In the genomic region with DNA sequence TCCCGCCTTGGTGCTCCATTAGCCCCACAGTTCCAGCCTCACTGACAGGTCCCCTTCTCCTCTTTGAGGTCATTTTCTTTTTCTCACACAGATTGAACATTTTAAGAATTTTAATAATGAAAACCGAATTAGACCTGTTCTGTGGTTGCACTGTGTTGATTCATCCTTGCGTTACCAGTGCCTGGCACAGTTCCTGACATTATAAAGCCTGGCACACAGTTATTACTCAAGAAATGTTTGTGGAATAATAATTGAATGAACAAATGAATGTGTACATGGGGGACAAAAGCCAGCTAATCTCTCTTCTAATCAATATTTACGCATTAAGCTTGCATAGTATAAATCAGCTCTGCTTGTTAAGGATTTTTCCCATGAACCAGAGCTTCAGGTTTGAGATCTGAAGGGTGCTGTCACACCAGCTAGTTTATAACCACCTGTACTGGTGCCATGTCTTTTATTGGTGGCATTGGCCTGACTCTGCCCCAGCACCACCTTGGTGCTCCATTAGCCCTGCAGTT, we compare ENCODE assay signal across 23 cellular contexts.
A peak's percentile ranks its signal among the peaks of the same experiment; 100 is the strongest.
DNase-seq lines count a peak whose midpoint lies in the region; ATAC-seq, FAIRE-seq and TF ChIP-seq lines count a peak whose summit lies in the region.
"Had no signal": no experiment of that assay in that cellular context is flagged by ENCODE, and none has a peak within 500 bp of the region (broad histone marks: within the 10 kb centered on the region; RNA-seq: fewer than 3 reads in every experiment).

No MANE protein-coding gene starts in this region.

- WGBS in SK-N-SH (ENCODE audit: low lambda C conversion rate) = 15% methylated on average over 4 of the region's 4 CpGs

- POLR2A ChIA-PET in SK-N-SH (lab: Yijun Ruan, JAX) = no interaction called here

- no peaks in the 10 kb centered on the region for H3K9me3 ChIP-seq in SK-N-SH
- H3K9me3 ChIP-seq: BLaER1, Caco-2 had no signal

- no peak for TF ChIP-seq RAD21 in SK-N-SH (IDR thresholded peaks at IDR 0.05; ENCODE audit: low read length)

- H3K27me3 ChIP-seq in SK-N-SH (ENCODE audit: insufficient read depth) = no peaks in the 10 kb centered on the region
- H3K27me3 ChIP-seq: BLaER1 had no signal

- no peak for TF ChIP-seq EP300 in SK-N-SH (IDR thresholded peaks at IDR 0.05; ENCODE audit: borderline replicate concordance in 1 of 2, low read depth in 1 of 2, low read length in 1 of 2)

- no peak for ATAC-seq in SK-N-SH treated with all-trans-retinoic acid at 6 μM for 48 hours
- ATAC-seq: CD8-positive, alpha-beta T cell; GM12878 had no signal

- H4K20me1 ChIP-seq in SK-N-SH (ENCODE audit: insufficient read depth) = no peaks in the 10 kb centered on the region
- H4K20me1 ChIP-seq: BLaER1 had no signal

- no peak overlapping the region for H2AFZ ChIP-seq in SK-N-SH (ENCODE audit: low read depth)
- H2AFZ ChIP-seq: GM23248 had no signal

- no peaks in the 10 kb centered on the region for H3K9me2 ChIP-seq in SK-N-SH

- TF ChIP-seq CTCF in SK-N-SH (IDR thresholded peaks at IDR 0.05) (no peak), D721Med (IDR thresholded peaks at IDR 0.05; ENCODE audit: insufficient read depth, missing control alignments) (no peak), VCaP (conservative IDR thresholded peaks at IDR 0.05) (no peak), epithelial cell of esophagus (IDR thresholded peaks at IDR 0.05; ENCODE audit: insufficient read depth, low read depth, low read length, missing control alignments) (no peak)

- DNase-seq in SK-N-SH (no peak), D721Med (ENCODE audit: insufficient read length, low spot score) (no peak), epithelial cell of esophagus (ENCODE audit: low read depth) (peak; percentile 13), DMS53 (lab: John Stamatoyannopoulos, UW) (no peak), DMS79 (lab: John Stamatoyannopoulos, UW) (no peak)
- DNase-seq in stimulated activated CD4-positive, alpha-beta T cell treated with anti-CD3 and anti-CD28 coated beads, Interleukin-2, amount 100 ng/mL, for 24 hours = no peak
- DNase-seq: Caco-2; CD4-positive, CD25-positive, alpha-beta regulatory T cell; CD8-positive, alpha-beta T cell; EL; GDM1; GM23248; H7; HCEC 1CT had no signal

- peak; percentile 44 for FAIRE-seq in D721Med (lab: Jason Lieb, UNC)
- FAIRE-seq: A204.1, GM12878, GM19239, H1 had no signal

- no peak overlapping the region for H3K4me3 ChIP-seq in SK-N-SH (ENCODE audit: low read depth in 2 of 2, low read length in 1 of 2)
- H3K4me3 ChIP-seq in epithelial cell of esophagus (ENCODE audit: low read length) = no peak overlapping the region
- H3K4me3 ChIP-seq: BLaER1, GM12878, GM23248 had no signal

- no peak overlapping the region for H3K9ac ChIP-seq in SK-N-SH
- H3K9ac ChIP-seq: BLaER1, GM23248 had no signal

- H3K36me3 ChIP-seq in SK-N-SH (replicated peaks in 1 of 2; ENCODE audit: control insufficient read depth in 1 of 2, insufficient read depth in 2 of 2, low read length in 1 of 2) = peaks cover 0 to under 1% of the 10 kb centered on the region in 2 experiments
- H3K36me3 ChIP-seq: BLaER1 had no signal

- H3F3A ChIP-seq in SK-N-SH (replicated peaks; ENCODE audit: insufficient read depth) = no peaks in the 10 kb centered on the region

- no peak overlapping the region for H3K4me2 ChIP-seq in SK-N-SH
- H3K4me2 ChIP-seq: BLaER1 had no signal

- H3K27ac ChIP-seq in SK-N-SH (ENCODE audit: low read depth in 2 of 2, low read length in 1 of 2) (no peak overlapping the region; a peak in 1 of 4 replicates), VCaP (peak overlapping the region; percentile 15)
- H3K27ac ChIP-seq: 22Rv1, BLaER1, C4-2B, GM23248 had no signal

- no peaks in the 10 kb centered on the region for H3K79me2 ChIP-seq in SK-N-SH (ENCODE audit: insufficient read depth)

- H3K4me1 ChIP-seq in SK-N-SH (ENCODE audit: control insufficient read depth in 1 of 2, insufficient read depth in 2 of 2, low read depth in 1 of 2, low read length in 1 of 2) = peaks cover 0 to 3% of the 10 kb centered on the region in 2 experiments; a peak in 1 of 4 replicates
- H3K4me1 ChIP-seq: BLaER1, Caco-2 had no signal

- CTCF ChIA-PET in SK-N-SH (lab: Yijun Ruan, JAX) = interaction anchor here (0.9 to 2.1 kb wide), 5 partner anchors 11 to 78 kb away, joined by 3 to 7 read pairs (median 3); no protein-coding TSS in a partner anchor

TF ChIP-seq in SK-N-SH treated with all-trans-retinoic acid at 6 μM for 48 hours, 23 proteins besides CTCF, POLR2A, EP300 and RAD21:
- TF ChIP-seq ISL1 (CRISPR knock-in tag; IDR thresholded peaks at IDR 0.05) (peak; percentile 24; the same call in 1 of the 2 replicates), OSR1 (CRISPR knock-in tag; IDR thresholded peaks at IDR 0.05) (no peak)

TF ChIP-seq in SK-N-SH, 30 proteins besides CTCF, POLR2A, EP300 and RAD21:
- TF ChIP-seq, protein P1, sequence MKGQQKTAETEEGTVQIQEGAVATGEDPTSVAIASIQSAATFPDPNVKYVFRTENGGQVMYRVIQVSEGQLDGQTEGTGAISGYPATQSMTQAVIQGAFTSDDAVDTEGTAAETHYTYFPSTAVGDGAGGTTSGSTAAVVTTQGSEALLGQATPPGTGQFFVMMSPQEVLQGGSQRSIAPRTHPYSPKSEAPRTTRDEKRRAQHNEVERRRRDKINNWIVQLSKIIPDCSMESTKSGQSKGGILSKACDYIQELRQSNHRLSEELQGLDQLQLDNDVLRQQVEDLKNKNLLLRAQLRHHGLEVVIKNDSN (IDR thresholded peaks at IDR 0.05; ENCODE audit: borderline replicate concordance, low read depth) = no peak
- TF ChIP-seq, protein P2, sequence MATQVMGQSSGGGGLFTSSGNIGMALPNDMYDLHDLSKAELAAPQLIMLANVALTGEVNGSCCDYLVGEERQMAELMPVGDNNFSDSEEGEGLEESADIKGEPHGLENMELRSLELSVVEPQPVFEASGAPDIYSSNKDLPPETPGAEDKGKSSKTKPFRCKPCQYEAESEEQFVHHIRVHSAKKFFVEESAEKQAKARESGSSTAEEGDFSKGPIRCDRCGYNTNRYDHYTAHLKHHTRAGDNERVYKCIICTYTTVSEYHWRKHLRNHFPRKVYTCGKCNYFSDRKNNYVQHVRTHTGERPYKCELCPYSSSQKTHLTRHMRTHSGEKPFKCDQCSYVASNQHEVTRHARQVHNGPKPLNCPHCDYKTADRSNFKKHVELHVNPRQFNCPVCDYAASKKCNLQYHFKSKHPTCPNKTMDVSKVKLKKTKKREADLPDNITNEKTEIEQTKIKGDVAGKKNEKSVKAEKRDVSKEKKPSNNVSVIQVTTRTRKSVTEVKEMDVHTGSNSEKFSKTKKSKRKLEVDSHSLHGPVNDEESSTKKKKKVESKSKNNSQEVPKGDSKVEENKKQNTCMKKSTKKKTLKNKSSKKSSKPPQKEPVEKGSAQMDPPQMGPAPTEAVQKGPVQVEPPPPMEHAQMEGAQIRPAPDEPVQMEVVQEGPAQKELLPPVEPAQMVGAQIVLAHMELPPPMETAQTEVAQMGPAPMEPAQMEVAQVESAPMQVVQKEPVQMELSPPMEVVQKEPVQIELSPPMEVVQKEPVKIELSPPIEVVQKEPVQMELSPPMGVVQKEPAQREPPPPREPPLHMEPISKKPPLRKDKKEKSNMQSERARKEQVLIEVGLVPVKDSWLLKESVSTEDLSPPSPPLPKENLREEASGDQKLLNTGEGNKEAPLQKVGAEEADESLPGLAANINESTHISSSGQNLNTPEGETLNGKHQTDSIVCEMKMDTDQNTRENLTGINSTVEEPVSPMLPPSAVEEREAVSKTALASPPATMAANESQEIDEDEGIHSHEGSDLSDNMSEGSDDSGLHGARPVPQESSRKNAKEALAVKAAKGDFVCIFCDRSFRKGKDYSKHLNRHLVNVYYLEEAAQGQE (IDR thresholded peaks at IDR 0.05; ENCODE audit: low read depth, low read length) = no peak
- no peak for TF ChIP-seq FOSL2 (IDR thresholded peaks at IDR 0.05; ENCODE audit: borderline replicate concordance, low read depth)
- no peak for TF ChIP-seq SIN3A (IDR thresholded peaks at IDR 0.05; ENCODE audit: borderline replicate concordance, low read depth, low read length)
- TF ChIP-seq, protein P3, sequence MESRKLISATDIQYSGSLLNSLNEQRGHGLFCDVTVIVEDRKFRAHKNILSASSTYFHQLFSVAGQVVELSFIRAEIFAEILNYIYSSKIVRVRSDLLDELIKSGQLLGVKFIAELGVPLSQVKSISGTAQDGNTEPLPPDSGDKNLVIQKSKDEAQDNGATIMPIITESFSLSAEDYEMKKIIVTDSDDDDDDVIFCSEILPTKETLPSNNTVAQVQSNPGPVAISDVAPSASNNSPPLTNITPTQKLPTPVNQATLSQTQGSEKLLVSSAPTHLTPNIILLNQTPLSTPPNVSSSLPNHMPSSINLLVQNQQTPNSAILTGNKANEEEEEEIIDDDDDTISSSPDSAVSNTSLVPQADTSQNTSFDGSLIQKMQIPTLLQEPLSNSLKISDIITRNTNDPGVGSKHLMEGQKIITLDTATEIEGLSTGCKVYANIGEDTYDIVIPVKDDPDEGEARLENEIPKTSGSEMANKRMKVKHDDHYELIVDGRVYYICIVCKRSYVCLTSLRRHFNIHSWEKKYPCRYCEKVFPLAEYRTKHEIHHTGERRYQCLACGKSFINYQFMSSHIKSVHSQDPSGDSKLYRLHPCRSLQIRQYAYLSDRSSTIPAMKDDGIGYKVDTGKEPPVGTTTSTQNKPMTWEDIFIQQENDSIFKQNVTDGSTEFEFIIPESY (IDR thresholded peaks at IDR 0.05; ENCODE audit: borderline replicate concordance, low read depth) = no peak
- no peak for TF ChIP-seq NFIC (IDR thresholded peaks at IDR 0.05; ENCODE audit: borderline replicate concordance)
- TF ChIP-seq TCF12 (IDR thresholded peaks at IDR 0.05) = no peak
- no peak for TF ChIP-seq GATA2 (CRISPR knock-in tag; IDR thresholded peaks at IDR 0.05)
- no peak for TF ChIP-seq FOXM1 (IDR thresholded peaks at IDR 0.05; ENCODE audit: low read depth)
- TF ChIP-seq, protein P4, sequence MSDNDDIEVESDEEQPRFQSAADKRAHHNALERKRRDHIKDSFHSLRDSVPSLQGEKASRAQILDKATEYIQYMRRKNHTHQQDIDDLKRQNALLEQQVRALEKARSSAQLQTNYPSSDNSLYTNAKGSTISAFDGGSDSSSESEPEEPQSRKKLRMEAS (IDR thresholded peaks at IDR 0.05; ENCODE audit: low read depth) = no peak
